Comparison of ENCODE assay signal across 8 cellular contexts in the genomic region with DNA sequence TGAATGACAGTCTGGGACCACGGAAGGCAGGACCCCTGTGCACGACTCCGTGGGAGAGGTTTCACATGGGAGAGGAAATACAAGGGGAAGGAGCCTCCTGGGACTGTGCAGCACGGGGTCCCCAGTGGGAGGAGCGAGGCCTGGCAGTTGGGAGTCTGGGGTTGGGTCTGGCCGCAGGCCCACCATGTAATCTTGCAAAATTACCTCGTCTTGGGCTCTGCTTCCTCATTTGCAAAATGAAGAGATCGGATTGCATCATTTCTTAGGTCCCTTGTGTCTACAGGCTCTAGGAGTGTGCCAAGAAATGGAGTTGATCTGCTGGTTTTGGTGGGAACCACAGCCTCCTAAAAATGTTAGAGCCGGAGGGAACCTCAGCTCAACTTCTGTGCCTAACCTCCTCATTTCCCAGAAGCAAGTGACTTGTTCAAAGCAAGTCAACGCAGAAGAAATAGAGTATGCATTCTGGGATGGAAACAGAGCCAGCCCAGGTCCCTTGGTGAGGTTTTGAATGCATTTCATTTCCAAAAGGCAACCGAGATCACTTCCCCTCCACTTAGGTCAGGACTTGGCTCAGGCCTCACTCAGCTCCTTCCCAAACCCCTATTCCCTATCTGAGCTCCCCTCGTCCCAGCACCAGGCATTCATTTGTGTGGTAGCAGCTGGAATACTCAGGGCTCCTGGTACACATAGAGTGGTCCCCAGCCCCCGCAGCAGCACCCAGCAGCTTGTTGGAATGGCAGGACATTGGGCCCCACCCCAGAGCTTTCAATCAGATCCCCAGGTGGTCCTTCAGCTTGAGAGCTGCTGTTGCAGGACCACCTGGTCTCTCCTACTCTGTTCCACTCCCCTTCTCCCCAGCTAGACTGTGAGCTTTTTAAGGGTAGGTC.
DNase-seq lines count a peak whose midpoint lies in the region; ATAC-seq and TF ChIP-seq lines count a peak whose summit lies in the region.

No MANE protein-coding gene starts in this region.

- no peaks in the 10 kb centered on the region for H3K27me3 ChIP-seq in esophagus squamous epithelium
- H3K27me3 ChIP-seq in parathyroid adenoma (ENCODE audit: control insufficient read depth, insufficient read depth, low read length) = no peaks in the 10 kb centered on the region
- H3K27me3 ChIP-seq in CD4-positive, alpha-beta memory T cell (ENCODE audit: insufficient read depth, low read length) = no peaks in the 10 kb centered on the region

- in situ Hi-C loops in G401 (cut with HindIII; ENCODE audit: low sequenced_read_pairs) = no loop called here

- no peak for TF ChIP-seq POLR2A in esophagus squamous epithelium (IDR thresholded peaks at IDR 0.05)

- no peaks in the 10 kb centered on the region for H3K79me2 ChIP-seq in parathyroid adenoma

- DNase-seq in DMS79 (lab: John Stamatoyannopoulos, UW) (peak; percentile 71), NOMO-1 (lab: John Stamatoyannopoulos, UW; ENCODE audit: unreplicated experiment in 2 of 2) (peak; percentile 99), esophagus squamous epithelium (lab: John Stamatoyannopoulos, UW) (no peak), G401 (ENCODE audit: low spot score) (no peak)
- no peak for DNase-seq in CD4-positive, alpha-beta memory T cell

- TF ChIP-seq CTCF in esophagus squamous epithelium (IDR thresholded peaks at IDR 0.05) (no peak), parathyroid adenoma (IDR thresholded peaks at IDR 0.05) (no peak)

- no peaks in the 10 kb centered on the region for H3K36me3 ChIP-seq in esophagus squamous epithelium
- H3K36me3 ChIP-seq in parathyroid adenoma (ENCODE audit: control insufficient read depth, insufficient read depth, low read length) = no peaks in the 10 kb centered on the region
- no peaks in the 10 kb centered on the region for H3K36me3 ChIP-seq in CD4-positive, alpha-beta memory T cell (ENCODE audit: insufficient read depth, low read length)

- H3K27me3 Mint-ChIP-seq in CD4-positive, alpha-beta memory T cell = peaks cover 10 to 21% of the 10 kb centered on the region in 2 donors

- H3K4me3 Mint-ChIP-seq in CD4-positive, alpha-beta memory T cell = no peak overlapping the region

- no peaks in the 10 kb centered on the region for H3K9me3 Mint-ChIP-seq in CD4-positive, alpha-beta memory T cell

- H3K27ac Mint-ChIP-seq in CD4-positive, alpha-beta memory T cell = no peak overlapping the region

- H3K36me3 Mint-ChIP-seq in CD4-positive, alpha-beta memory T cell = no peaks in the 10 kb centered on the region

- no peak overlapping the region for H3K4me2 ChIP-seq in parathyroid adenoma (ENCODE audit: low read length)

- H3K4me3 ChIP-seq in esophagus squamous epithelium (peak overlapping the region in 1 of 4 donors; percentile 31), parathyroid adenoma (ENCODE audit: low read depth, low read length) (no peak overlapping the region)
- no peak overlapping the region for H3K4me3 ChIP-seq in CD4-positive, alpha-beta memory T cell (ENCODE audit: low read length in 2 of 2)

- no peak overlapping the region for H3K9ac ChIP-seq in parathyroid adenoma

- intact Hi-C loops in esophagus squamous epithelium (cut with DNase I) = no loop called here
- intact Hi-C loops in CD4-positive, alpha-beta memory T cell (cut with micrococcal nuclease) = no loop called here

- POLR2A ChIA-PET in CD4-positive, alpha-beta memory T cell (lab: Charles Lee; ENCODE audit: partially characterized antibody) = no interaction called here

- WGBS in esophagus squamous epithelium, 2 donors = 35 to 40% methylated on average over 8 to 10 of the region's 13 CpGs

- no peak for ATAC-seq in HG02588 (IDR thresholded peaks at IDR 0.05; ENCODE audit: unreplicated experiment)
- ATAC-seq in HG02642 (IDR thresholded peaks at IDR 0.05; ENCODE audit: poor library complexity, unreplicated experiment) = no peak

- no peak overlapping the region for H2AFZ ChIP-seq in parathyroid adenoma

- H3K9me3 ChIP-seq in esophagus squamous epithelium (no peaks in the 10 kb centered on the region), parathyroid adenoma (ENCODE audit: control insufficient read depth, low read length) (no peaks in the 10 kb centered on the region)
- no peaks in the 10 kb centered on the region for H3K9me3 ChIP-seq in CD4-positive, alpha-beta memory T cell (ENCODE audit: control insufficient read depth in 1 of 2, low read length in 2 of 2)

- H3K4me1 ChIP-seq in esophagus squamous epithelium = peaks cover 17 to 41% (median 25%) of the 10 kb centered on the region in 3 donors
- no peaks in the 10 kb centered on the region for H3K4me1 ChIP-seq in parathyroid adenoma
- no peaks in the 10 kb centered on the region for H3K4me1 ChIP-seq in CD4-positive, alpha-beta memory T cell (ENCODE audit: insufficient read depth, low read length)

- no peaks in the 10 kb centered on the region for H3K4me1 Mint-ChIP-seq in CD4-positive, alpha-beta memory T cell

- H3K27ac ChIP-seq in esophagus squamous epithelium = peak overlapping the region; percentile 53 to 79 (median 70)
- H3K27ac ChIP-seq in parathyroid adenoma = peak overlapping the region; percentile 16
- H3K27ac ChIP-seq in CD4-positive, alpha-beta memory T cell (ENCODE audit: low read depth, low read length) = no peak overlapping the region

- CTCF ChIA-PET in CD4-positive, alpha-beta memory T cell (lab: Charles Lee; ENCODE audit: partially characterized antibody) = interaction anchor here (1.0 to 2.1 kb wide), 5 partner anchors 8 to 330 kb away, joined by 3 to 9 read pairs (median 4); no protein-coding TSS in a partner anchor

Comparison
In these comparisons a context has a peak if more than half of its experiments do, and no peak if none do; other contexts are left out.
1. DNase-seq: peak in DMS79 (single experiment) and NOMO-1 (2 of 2); none in esophagus squamous epithelium (single experiment), G401 (single experiment) and CD4-positive, alpha-beta memory T cell (0 of 5).